ENCODE assay signal across 13 cellular contexts in genomic region chr9:134418354-134418753, GRCh38.
DNase-seq lines count a peak whose midpoint lies in the region; ATAC-seq and TF ChIP-seq lines count a peak whose summit lies in the region.
"Had no signal": no experiment of that assay in that cellular context is flagged by ENCODE, and none has a peak within 500 bp of the region (broad histone marks: within the 10 kb centered on the region; RNA-seq: fewer than 3 reads in every experiment).

No MANE protein-coding gene starts in this region.

- intact Hi-C loops in heart right ventricle (cut with DNase I) (loop anchor here in 1 of 10 donors (10.0 kb wide), 1 partner anchor 84 kb away; no protein-coding TSS in a partner anchor), left cardiac atrium (cut with DNase I) (no loop called here), left ventricle myocardium superior (cut with micrococcal nuclease) (no loop called here), CD14-positive monocyte (cut with micrococcal nuclease) (no loop called here)

- H2AFZ ChIP-seq in parathyroid adenoma = no peak overlapping the region
- H2AFZ ChIP-seq: GM23248 had no signal

- H3K4me2 ChIP-seq in parathyroid adenoma (ENCODE audit: low read length) = peak overlapping the region; percentile 46
- H3K4me2 ChIP-seq: BLaER1 had no signal

- H3K79me2 ChIP-seq in parathyroid adenoma = peaks cover 2% of the 10 kb centered on the region

- H3K27ac ChIP-seq in heart right ventricle (peak overlapping the region in 2 of 10 donors; percentile 24 to 33), parathyroid adenoma (peak overlapping the region; percentile 90)
- H3K27ac ChIP-seq: BLaER1, GM23248 had no signal

- peaks cover 59 to 93% of the 10 kb centered on the region in 2 donors for H3K36me3 Mint-ChIP-seq in CD14-positive monocyte

- peak overlapping the region in 2 of 7 donors; percentile 36 to 75 for H3K27ac Mint-ChIP-seq in CD14-positive monocyte
- H3K27ac Mint-ChIP-seq: CD8-positive, alpha-beta memory T cell had no signal

- H3K9me3 ChIP-seq in heart right ventricle (no peaks in the 10 kb centered on the region), parathyroid adenoma (ENCODE audit: control insufficient read depth, low read length) (no peaks in the 10 kb centered on the region)
- H3K9me3 ChIP-seq: BLaER1 had no signal

- TF ChIP-seq CTCF in heart right ventricle (IDR thresholded peaks at IDR 0.05) = no peak
- no peak for TF ChIP-seq CTCF in parathyroid adenoma (IDR thresholded peaks at IDR 0.05)
- TF ChIP-seq CTCF in CD14-positive monocyte (IDR thresholded peaks at IDR 0.05) = no peak

- H3K4me3 ChIP-seq in heart right ventricle (no peak overlapping the region), parathyroid adenoma (ENCODE audit: low read depth, low read length) (no peak overlapping the region)
- H3K4me3 ChIP-seq: BLaER1, GM23248 had no signal

- H3K4me1 ChIP-seq in heart right ventricle = peaks cover 16 to 63% (median 51%) of the 10 kb centered on the region in 9 donors
- H3K4me1 ChIP-seq in parathyroid adenoma = peaks cover 57% of the 10 kb centered on the region
- H3K4me1 ChIP-seq: BLaER1 had no signal

- no peaks in the 10 kb centered on the region for H3K27me3 ChIP-seq in heart right ventricle
- no peaks in the 10 kb centered on the region for H3K27me3 ChIP-seq in parathyroid adenoma (ENCODE audit: control insufficient read depth, insufficient read depth, low read length)
- H3K27me3 ChIP-seq: BLaER1 had no signal

- H3K9ac ChIP-seq in parathyroid adenoma = no peak overlapping the region
- H3K9ac ChIP-seq: BLaER1, GM23248 had no signal

- no peaks in the 10 kb centered on the region for H3K9me3 Mint-ChIP-seq in CD14-positive monocyte
- H3K9me3 Mint-ChIP-seq: CD8-positive, alpha-beta memory T cell had no signal

- peaks cover 2% of the 10 kb centered on the region for H3K4me1 Mint-ChIP-seq in CD14-positive monocyte

- peaks cover 0 to 84% (median 16%) of the 10 kb centered on the region in 9 donors for H3K36me3 ChIP-seq in heart right ventricle
- H3K36me3 ChIP-seq in parathyroid adenoma (ENCODE audit: control insufficient read depth, insufficient read depth, low read length) = no peaks in the 10 kb centered on the region

- DNase-seq in heart right ventricle = peak; percentile 42 to 66
- no peak for DNase-seq in left cardiac atrium
- peak; percentile 79 for DNase-seq in left ventricle myocardium superior
- no peak for DNase-seq in activated T-cell treated with anti-CD3 and anti-CD28 coated beads, Interleukin-2, amount 50 U/mL, for 1 hour
- no peak for DNase-seq in stimulated activated CD4-positive, alpha-beta T cell treated with anti-CD3 and anti-CD28 coated beads, Interleukin-4, amount 100 ng/mL, for 4 hours
- DNase-seq in CD14-positive monocyte (ENCODE audit: low spot score) = no peak
- DNase-seq: CD8-positive, alpha-beta memory T cell; DND-41; GM23248; NCI-H1930 had no signal

- peak in 3 of 8 donors; percentile 3 to 21 (median 6) for ATAC-seq in heart right ventricle
- no peak for ATAC-seq in left cardiac atrium
- peak; percentile 44 for ATAC-seq in left ventricle myocardium superior
- ATAC-seq in HG03045 (IDR thresholded peaks at IDR 0.05; ENCODE audit: unreplicated experiment) = no peak

- peaks cover 0 to 2% (median 0%) of the 10 kb centered on the region in 3 donors for H3K27me3 Mint-ChIP-seq in CD14-positive monocyte (ENCODE audit: low read depth in 3 of 3)
- H3K27me3 Mint-ChIP-seq: CD8-positive, alpha-beta memory T cell had no signal

- 62 to 63% methylated on average over 8 of the region's 8 CpGs for WGBS in heart right ventricle, 2 donors

- H3K4me3 Mint-ChIP-seq in CD14-positive monocyte = no peak overlapping the region
- H3K4me3 Mint-ChIP-seq: CD8-positive, alpha-beta memory T cell had no signal

Comparison
In these comparisons a context has a peak if more than half of its experiments do, and no peak if none do; other contexts are left out.
1. DNase-seq: peak in heart right ventricle (2 of 2) and left ventricle myocardium superior (single experiment); none in left cardiac atrium (single experiment), activated T-cell treated with anti-CD3 and anti-CD28 coated beads, Interleukin-2, amount 50 U/mL, for 1 hour (single experiment), stimulated activated CD4-positive, alpha-beta T cell treated with anti-CD3 and anti-CD28 coated beads, Interleukin-4, amount 100 ng/mL, for 4 hours (0 of 2) and CD14-positive monocyte (single experiment).